ENCODE assay signal across 8 cellular contexts in the genomic region with DNA sequence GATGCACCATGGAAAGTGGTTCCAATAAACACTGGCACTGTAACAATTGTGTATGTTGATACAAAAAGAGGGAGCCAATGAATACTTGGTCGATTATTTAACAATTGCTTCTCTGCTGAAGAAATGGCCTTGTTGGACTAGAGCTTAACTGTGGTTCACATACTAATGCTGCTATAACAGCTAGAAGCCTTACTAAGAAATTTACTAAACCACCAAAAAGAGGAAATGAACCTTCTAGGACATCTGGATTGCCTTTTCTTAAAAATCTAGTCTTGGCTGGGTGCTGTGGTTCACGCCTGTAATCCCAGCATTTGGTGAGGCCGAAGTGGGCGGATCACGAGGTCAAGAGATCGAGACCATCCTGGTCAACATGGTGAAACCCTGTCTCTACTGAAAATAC. TPM values are rescaled to one million over a fixed set of nuclear protein-coding genes. Genes with fewer than 3 reads are reported as not detected.
ATAC-seq and TF ChIP-seq lines count a peak whose summit lies in the region.
"Not testable (repeated sequence)": the region's sequence is repeated elsewhere in the genome, so short reads cannot be mapped to it uniquely, and the experiment has no call there.

No MANE protein-coding gene starts in this region.

- not testable (repeated sequence) for H3K4me1 Mint-ChIP-seq in stimulated activated memory B cell treated with anti-CD40 and anti-IgM and Interleukin-4, amounts not matched to agents 10 μg/mL and 1 μg/mL and 100 μg/mL, for 72 hours

- WGBS in gastroesophageal sphincter (ENCODE audit: low coverage in 1 of 2), 2 donors, result no CpG with 5 or more reads among the region's 6 CpGs

- H3K27ac ChIP-seq in gastroesophageal sphincter, result not testable (repeated sequence)

- not testable (repeated sequence) for H3K36me3 ChIP-seq in gastroesophageal sphincter

- not testable (repeated sequence) for TF ChIP-seq EP300 in gastroesophageal sphincter (IDR thresholded peaks at IDR 0.05)

- not testable (repeated sequence) for H3K27me3 ChIP-seq in gastroesophageal sphincter

- H3K27me3 Mint-ChIP-seq in stimulated activated memory B cell treated with anti-CD40 and anti-IgM and Interleukin-4, amounts not matched to agents 10 μg/mL and 1 μg/mL and 100 μg/mL, for 72 hours, result not testable (repeated sequence)

- H3K4me3 Mint-ChIP-seq in stimulated activated memory B cell treated with anti-CD40 and anti-IgM and Interleukin-4, amounts not matched to agents 10 μg/mL and 1 μg/mL and 100 μg/mL, for 72 hours, result not testable (repeated sequence)

- peak; percentile 92 for ATAC-seq in GM18517 (IDR thresholded peaks at IDR 0.05; ENCODE audit: unreplicated experiment)
- ATAC-seq in GM19328 (IDR thresholded peaks at IDR 0.05; ENCODE audit: unreplicated experiment), result peak; percentile 79
- ATAC-seq in GM21447 (IDR thresholded peaks at IDR 0.05; ENCODE audit: unreplicated experiment), result peak; percentile 93
- peak; percentile 78 for ATAC-seq in HG02642 (IDR thresholded peaks at IDR 0.05; ENCODE audit: poor library complexity, unreplicated experiment)
- ATAC-seq in HG03025 (IDR thresholded peaks at IDR 0.05; ENCODE audit: low FRiP score, unreplicated experiment), result peak; percentile 71
- peak; percentile 82 for ATAC-seq in HG03378 (IDR thresholded peaks at IDR 0.05; ENCODE audit: unreplicated experiment)
- peak; percentile 41 for ATAC-seq in gastroesophageal sphincter
- ATAC-seq in stimulated activated memory B cell treated with anti-CD40 and anti-IgM and Interleukin-4, amounts not matched to agents 10 μg/mL and 1 μg/mL and 100 μg/mL, for 72 hours, result peak; percentile 95

- not testable (repeated sequence) for H3K4me3 ChIP-seq in gastroesophageal sphincter

- not testable (repeated sequence) for H3K9me3 ChIP-seq in gastroesophageal sphincter

- H3K27ac Mint-ChIP-seq in stimulated activated memory B cell treated with anti-CD40 and anti-IgM and Interleukin-4, amounts not matched to agents 10 μg/mL and 1 μg/mL and 100 μg/mL, for 72 hours, result not testable (repeated sequence)

- H3K4me1 ChIP-seq in gastroesophageal sphincter, result not testable (repeated sequence)

- not testable (repeated sequence) for H3K36me3 Mint-ChIP-seq in stimulated activated memory B cell treated with anti-CD40 and anti-IgM and Interleukin-4, amounts not matched to agents 10 μg/mL and 1 μg/mL and 100 μg/mL, for 72 hours

- not testable (repeated sequence) for TF ChIP-seq CTCF in gastroesophageal sphincter (IDR thresholded peaks at IDR 0.05)

- not testable (repeated sequence) for TF ChIP-seq POLR2A in gastroesophageal sphincter (IDR thresholded peaks at IDR 0.05)

- H3K9me3 Mint-ChIP-seq in stimulated activated memory B cell treated with anti-CD40 and anti-IgM and Interleukin-4, amounts not matched to agents 10 μg/mL and 1 μg/mL and 100 μg/mL, for 72 hours, result not testable (repeated sequence)

RNA-seq across cellular contexts. Expression of a gene that starts 42.0 kb away (rescaled TPM):
- 10 to 100 TPM; 15.8 to 32.8 (median 21.3) TPM for total RNA-seq in gastroesophageal sphincter

Comparison
In these comparisons a context has a peak if more than half of its experiments do, and no peak if none do; other contexts are left out.
1. ATAC-seq: peak in every context shown above with its lines; median percentile 95 in stimulated activated memory B cell treated with anti-CD40 and anti-IgM and Interleukin-4, amounts not matched to agents 10 μg/mL and 1 μg/mL and 100 μg/mL, for 72 hours; 93 in GM21447; 92 in GM18517; 82 in HG03378; 79 in GM19328; 78 in HG02642; 71 in HG03025; 41 in gastroesophageal sphincter.